Comparison of ENCODE assay signal across 9 cellular contexts in the genomic region with DNA sequence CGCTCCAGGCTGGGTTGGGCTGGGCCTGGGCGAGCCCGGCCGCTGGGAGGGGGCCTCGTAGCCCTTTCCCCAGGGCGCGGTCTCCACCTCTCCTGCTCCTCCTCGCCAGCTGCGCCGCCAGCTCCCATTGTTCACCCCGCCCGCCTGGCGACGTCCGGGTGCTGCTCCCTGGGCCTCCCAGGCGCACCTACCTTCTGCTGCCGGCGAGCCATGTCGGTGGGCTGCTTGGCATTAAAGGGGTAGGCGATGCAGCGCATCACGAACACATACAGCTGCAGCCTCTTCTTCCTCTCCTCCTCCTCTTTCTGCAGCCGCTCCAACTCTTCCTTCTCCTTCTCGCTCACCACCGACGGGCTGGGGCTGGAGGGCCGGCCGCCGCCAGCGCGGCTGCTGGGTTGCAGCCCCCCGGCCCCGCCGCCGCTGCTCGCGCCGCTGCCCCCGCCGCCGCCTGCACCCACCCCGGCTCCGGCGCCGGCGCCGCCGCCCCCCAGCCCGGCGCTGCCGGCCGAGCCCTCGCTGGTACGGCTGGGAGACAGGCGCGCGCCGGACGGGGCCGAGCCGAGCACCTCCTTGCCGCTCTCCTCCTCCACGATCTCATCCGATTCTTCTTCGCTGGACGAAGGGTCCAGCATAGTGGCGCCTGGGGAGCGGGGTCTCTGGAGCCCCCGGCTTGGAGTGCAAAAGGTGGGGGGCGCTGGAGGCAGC. TPM values are rescaled to one million over a fixed set of nuclear protein-coding genes. Genes with fewer than 3 reads are reported as not detected.
DNase-seq lines count a peak whose midpoint lies in the region; ATAC-seq and TF ChIP-seq lines count a peak whose summit lies in the region.
"Had no signal": no experiment of that assay in that cellular context is flagged by ENCODE, and none has a peak within 500 bp of the region (broad histone marks: within the 10 kb centered on the region; RNA-seq: fewer than 3 reads in every experiment).

No MANE protein-coding gene starts in this region.

- H3K4me3 Mint-ChIP-seq in nephron: peak overlapping the region; percentile 81 to 91 (median 83)

- no peak for ATAC-seq in HG03175 (IDR thresholded peaks at IDR 0.05; ENCODE audit: unreplicated experiment)

- peak; percentile 88 for DNase-seq in COLO668 (lab: John Stamatoyannopoulos, UW; ENCODE audit: unreplicated experiment)
- peak; percentile 74 for DNase-seq in NCI-H1092 treated with DMSO at 0.1 percent for 48 hours (lab: John Stamatoyannopoulos, UW)
- no peak for DNase-seq in DMS114 treated with DMSO at 0.1 percent for 48 hours (lab: John Stamatoyannopoulos, UW; ENCODE audit: unreplicated experiment)
- DNase-seq in middle frontal gyrus (ENCODE audit: extremely low spot score, low spot score): no peak
- DNase-seq in Kasumi-1 (lab: John Stamatoyannopoulos, UW): no peak
- DNase-seq: stimulated activated naive CD4-positive, alpha-beta T cell treated with Interleukin-2 at 50 U/mL for 16 hours had no signal

- H3K9me3 ChIP-seq in ectodermal cell (ENCODE audit: control insufficient read depth, low read length): no peaks in the 10 kb centered on the region

- peaks cover 18% of the 10 kb centered on the region for H3K27me3 ChIP-seq in ectodermal cell (ENCODE audit: control insufficient read depth, insufficient read depth, low read length, poor library complexity, severe bottlenecking)

- H3K4me1 Mint-ChIP-seq in nephron: peaks cover 29% of the 10 kb centered on the region

- peaks cover 6% of the 10 kb centered on the region for H3K36me3 Mint-ChIP-seq in nephron (ENCODE audit: low read depth)

- H3K27ac Mint-ChIP-seq in nephron: no peak overlapping the region

- H3K4me3 ChIP-seq in ectodermal cell (ENCODE audit: insufficient read depth, low read depth, low read length): peak overlapping the region; percentile 70

- H3K4me1 ChIP-seq in ectodermal cell (ENCODE audit: control insufficient read depth, insufficient read depth, low read length): no peaks in the 10 kb centered on the region

- peaks cover 11% of the 10 kb centered on the region for H3K9me3 Mint-ChIP-seq in nephron

- peaks cover 78% of the 10 kb centered on the region for H3K27me3 Mint-ChIP-seq in nephron (ENCODE audit: low read depth)

- H3K27ac ChIP-seq in ectodermal cell (ENCODE audit: insufficient read depth, low read depth, low read length, poor library complexity, severe bottlenecking): peak overlapping the region; percentile 57

- WGBS in ectodermal cell, 2 experiments: 0% methylated on average over 70 of the region's 70 CpGs

- no peak for TF ChIP-seq CTCF in nephron (IDR thresholded peaks at IDR 0.05; ENCODE audit: unreplicated experiment in 3 of 3)

- no peaks in the 10 kb centered on the region for H3K36me3 ChIP-seq in ectodermal cell (ENCODE audit: control insufficient read depth, insufficient read depth, low read length)

RNA-seq across cellular contexts. Expression of gene CADPS, which starts 0.7 kb away (rescaled TPM):
- polyA plus RNA-seq in ectodermal cell (2013, experiment 1 of 4): 7.1 TPM
- polyA plus RNA-seq in ectodermal cell (2013, experiment 2 of 4): 13.0 TPM
- polyA plus RNA-seq in ectodermal cell (2013, experiment 3 of 4): 5.6 TPM
- 7.6 TPM for polyA plus RNA-seq in ectodermal cell (2013, experiment 4 of 4)

Comparison
In these comparisons a context has a peak if more than half of its experiments do, and no peak if none do; other contexts are left out.
1. DNase-seq: peak in COLO668 (single experiment) and NCI-H1092 treated with DMSO at 0.1 percent for 48 hours (single experiment); none in DMS114 treated with DMSO at 0.1 percent for 48 hours (single experiment), middle frontal gyrus (single experiment) and Kasumi-1 (0 of 2).